ENCODE assay signal across 30 cellular contexts in genomic region chr2:19373352-19373751, GRCh38. TPM values are rescaled to one million over a fixed set of nuclear protein-coding genes. Genes with fewer than 3 reads are reported as not detected.
"Had no signal": no experiment of that assay in that cellular context is flagged by ENCODE, and none has a peak within 500 bp of the region (broad histone marks: within the 10 kb centered on the region; RNA-seq: fewer than 3 reads in every experiment).

No MANE protein-coding gene starts in this region.

- H3K4me3 ChIP-seq: left lung, lower lobe of right lung, neural progenitor cell, right atrium auricular region, right lobe of liver, smooth muscle cell, suprapubic skin, thoracic aorta, tibial artery, upper lobe of right lung had no signal

- H3K4me1 ChIP-seq: left lung, lower lobe of right lung, neural progenitor cell, parathyroid adenoma, right atrium auricular region, right lobe of liver, suprapubic skin, tibial artery, upper lobe of right lung had no signal

- H3K27ac Mint-ChIP-seq: immature natural killer cell; mesothelial cell of epicardium; naive B cell; natural killer cell; nephron progenitor cell; neural progenitor cell; progenitor cell of endocrine pancreas; stimulated activated effector memory CD8-positive, alpha-beta T cell treated with anti-CD3 and anti-CD28 coated beads, Interleukin-12 subunit alpha, Interleukin-12 subunit beta, amount 100 ng/mL, for 72 hours; stimulated activated naive CD8-positive, alpha-beta T cell treated with anti-CD3 and anti-CD28 coated beads, Interleukin-15, Interleukin-2, amounts not matched to agents 100 ng/mL and 50 ng/mL, for 24 hours had no signal

- H2AFZ ChIP-seq: neural progenitor cell, parathyroid adenoma had no signal

- H3K9me3 ChIP-seq: left lung, lower lobe of right lung, neutrophil, right atrium auricular region, right lobe of liver, suprapubic skin, thoracic aorta, upper lobe of right lung had no signal

- H3K4me2 ChIP-seq: neural progenitor cell, smooth muscle cell had no signal

- H3K4me1 Mint-ChIP-seq: immature natural killer cell; mesothelial cell of epicardium; naive B cell; natural killer cell; neural progenitor cell; stimulated activated effector memory CD8-positive, alpha-beta T cell treated with anti-CD3 and anti-CD28 coated beads, Interleukin-12 subunit alpha, Interleukin-12 subunit beta, amount 100 ng/mL, for 72 hours had no signal

- H3K9ac ChIP-seq: neural progenitor cell, parathyroid adenoma had no signal

- H3K27me3 ChIP-seq: right atrium auricular region, right lobe of liver, tibial artery, upper lobe of right lung had no signal

- H3K27ac ChIP-seq: left lung, lower lobe of right lung, neural progenitor cell, neutrophil, parathyroid adenoma, right atrium auricular region, right lobe of liver, suprapubic skin, thoracic aorta, tibial artery, upper lobe of right lung had no signal

- H3K79me2 ChIP-seq: parathyroid adenoma had no signal

- H3K9me3 Mint-ChIP-seq: immature natural killer cell; natural killer cell; neural progenitor cell; stimulated activated effector memory CD8-positive, alpha-beta T cell treated with anti-CD3 and anti-CD28 coated beads, Interleukin-12 subunit alpha, Interleukin-12 subunit beta, amount 100 ng/mL, for 72 hours; stimulated activated naive CD8-positive, alpha-beta T cell treated with anti-CD3 and anti-CD28 coated beads, Interleukin-15, Interleukin-2, amounts not matched to agents 100 ng/mL and 50 ng/mL, for 24 hours had no signal

- H3K4me3 Mint-ChIP-seq: immature natural killer cell; mesothelial cell of epicardium; naive B cell; natural killer cell; nephron progenitor cell; neural progenitor cell; stimulated activated effector memory CD8-positive, alpha-beta T cell treated with anti-CD3 and anti-CD28 coated beads, Interleukin-12 subunit alpha, Interleukin-12 subunit beta, amount 100 ng/mL, for 72 hours; stimulated activated naive CD8-positive, alpha-beta T cell treated with anti-CD3 and anti-CD28 coated beads, Interleukin-15, Interleukin-2, amounts not matched to agents 100 ng/mL and 50 ng/mL, for 24 hours had no signal

- DNase-seq: hypothalamus; immature natural killer cell; kidney; left colon; left lung; lower lobe of right lung; mammary epithelial cell; mesenchymal stem cell; naive B cell; natural killer cell; nephron progenitor cell; occipital lobe; right lobe of liver; stimulated activated CD4-positive, alpha-beta T cell treated with anti-CD3 and anti-CD28 coated beads, Interleukin-4, amount 100 ng/mL, for 24 hours; stimulated activated naive CD4-positive, alpha-beta T cell; tibial artery; trophoblast cell; upper lobe of right lung had no signal

- ATAC-seq: left colon; left lung; lower lobe of right lung; natural killer cell; right lobe of liver; stimulated activated effector memory CD8-positive, alpha-beta T cell treated with anti-CD3 and anti-CD28 coated beads, Interleukin-12 subunit alpha, Interleukin-12 subunit beta, amount 100 ng/mL, for 72 hours; upper lobe of right lung had no signal

- H3K36me3 ChIP-seq: left lung, lower lobe of right lung, neural progenitor cell, neutrophil, right atrium auricular region, right lobe of liver, suprapubic skin, thoracic aorta, tibial artery, upper lobe of right lung had no signal

- H3K36me3 Mint-ChIP-seq: immature natural killer cell; mesothelial cell of epicardium; naive B cell; natural killer cell; neural progenitor cell; stimulated activated effector memory CD8-positive, alpha-beta T cell treated with anti-CD3 and anti-CD28 coated beads, Interleukin-12 subunit alpha, Interleukin-12 subunit beta, amount 100 ng/mL, for 72 hours had no signal

RNA-seq across cellular contexts. Expression of gene OSR1, which starts 14.9 kb away (rescaled TPM):
- total RNA-seq: natural killer cell, pulmonary artery endothelial cell had no signal
- polyA plus RNA-seq: immature natural killer cell had no signal
